16 cellular contexts compared by ENCODE assay signal in the genomic region with DNA sequence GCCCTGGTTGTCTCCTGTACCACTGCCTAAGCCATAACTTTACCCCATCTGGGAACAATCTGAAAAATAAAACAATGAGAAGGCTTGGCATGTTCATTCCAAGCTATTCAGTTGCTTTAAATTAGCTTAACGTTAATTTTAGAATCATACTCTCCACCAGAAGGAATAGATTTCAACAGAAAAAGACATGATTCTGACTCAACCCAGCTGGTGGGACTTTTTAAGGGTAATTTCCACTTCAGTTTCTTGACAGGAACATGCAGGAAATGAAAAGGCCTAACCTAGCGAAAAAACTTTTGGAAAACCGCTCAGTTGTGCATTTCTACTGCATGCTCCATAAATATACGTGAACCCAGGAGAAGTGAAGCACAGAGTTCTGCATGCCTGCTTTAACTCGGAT. TPM values are rescaled to one million over a fixed set of nuclear protein-coding genes. Genes with fewer than 3 reads are reported as not detected.
DNase-seq lines count a peak whose midpoint lies in the region; ATAC-seq and TF ChIP-seq lines count a peak whose summit lies in the region.
"Had no signal": no experiment of that assay in that cellular context is flagged by ENCODE, and none has a peak within 500 bp of the region (broad histone marks: within the 10 kb centered on the region; RNA-seq: fewer than 3 reads in every experiment).

No MANE protein-coding gene starts in this region.

- CTCF ChIA-PET in A673 (lab: Charles Lee): no interaction called here
- CTCF ChIA-PET in activated CD8-positive, alpha-beta T cell treated with anti-CD3 and anti-CD28 coated beads for 36 hours (lab: Charles Lee): interaction anchor here (0.8 to 3.0 kb wide), 3 partner anchors 13 to 128 kb away, joined by 3 to 17 read pairs (median 3); a partner anchor contains a TSS

- H3K27ac Mint-ChIP-seq in CD4-positive, CD25-positive, alpha-beta regulatory T cell: peak overlapping the region; percentile 15 to 91 (median 84)
- H3K27ac Mint-ChIP-seq in activated CD8-positive, alpha-beta T cell treated with anti-CD3 and anti-CD28 coated beads for 36 hours: peak overlapping the region; percentile 86
- H3K27ac Mint-ChIP-seq: mesothelial cell of epicardium had no signal

- H3K27ac ChIP-seq in A673 (ENCODE audit: low read depth, low read length, poor library complexity, severe bottlenecking) (peak overlapping the region; percentile 25), prostate gland (no peak overlapping the region)
- H3K27ac ChIP-seq in CD4-positive, CD25-positive, alpha-beta regulatory T cell (ENCODE audit: insufficient read depth, low read length, poor library complexity, severe bottlenecking): peak overlapping the region; percentile 18
- H3K27ac ChIP-seq: C4-2B had no signal

- H3K4me3 Mint-ChIP-seq in CD4-positive, CD25-positive, alpha-beta regulatory T cell: no peak overlapping the region
- no peak overlapping the region for H3K4me3 Mint-ChIP-seq in activated CD8-positive, alpha-beta T cell treated with anti-CD3 and anti-CD28 coated beads for 36 hours
- H3K4me3 Mint-ChIP-seq: mesothelial cell of epicardium had no signal

- H3K9me3 ChIP-seq in A673 (ENCODE audit: low read depth, low read length, poor library complexity, severe bottlenecking): no peaks in the 10 kb centered on the region
- H3K9me3 ChIP-seq in CD4-positive, CD25-positive, alpha-beta regulatory T cell (ENCODE audit: control insufficient read depth in 2 of 2, low read length in 2 of 2): no peaks in the 10 kb centered on the region
- H3K9me3 ChIP-seq in prostate gland: no peaks in the 10 kb centered on the region

- H3K36me3 ChIP-seq in A673 (ENCODE audit: insufficient read depth, low read length, poor library complexity, severe bottlenecking) (peaks cover 88% of the 10 kb centered on the region), prostate gland (peaks cover 19 to 40% of the 10 kb centered on the region in 2 donors)
- H3K36me3 ChIP-seq in CD4-positive, CD25-positive, alpha-beta regulatory T cell (ENCODE audit: control insufficient read depth, insufficient read depth, low read length): peaks cover 92% of the 10 kb centered on the region

- DNase-seq in A673 (ENCODE audit: low spot score) (no peak), foreskin fibroblast (peak; percentile 35 to 70), prostate gland (ENCODE audit: low spot score) (no peak), ACHN (no peak), NCI-H1694 treated with DMSO at 0.1 percent for 48 hours (lab: John Stamatoyannopoulos, UW) (no peak), germinal center (ENCODE audit: low spot score) (no peak)
- no peak for DNase-seq in CD4-positive, CD25-positive, alpha-beta regulatory T cell
- DNase-seq in activated CD8-positive, alpha-beta T cell treated with anti-CD3 and anti-CD28 coated beads for 36 hours: no peak
- DNase-seq: activated CD4-positive, CD25-positive, alpha-beta regulatory T cell; effector memory CD4-positive, alpha-beta T cell; MM.1S; NCI-H2081 treated with DMSO at 0.1 percent for 48 hours; NCI-H774; SW 1271 had no signal

- TF ChIP-seq POLR2A in prostate gland (IDR thresholded peaks at IDR 0.05): no peak

- TF ChIP-seq CTCF in A673 (conservative IDR thresholded peaks at IDR 0.05; ENCODE audit: low read depth, low read length) (no peak), foreskin fibroblast (IDR thresholded peaks at IDR 0.05; ENCODE audit: low read depth, low read length) (no peak), prostate gland (IDR thresholded peaks at IDR 0.05) (no peak)
- TF ChIP-seq CTCF in activated CD8-positive, alpha-beta T cell treated with anti-CD3 and anti-CD28 coated beads for 36 hours (IDR thresholded peaks at IDR 0.05): no peak

- H3K4me1 ChIP-seq in A673 (ENCODE audit: insufficient read depth, low read length, poor library complexity, severe bottlenecking) (no peaks in the 10 kb centered on the region), prostate gland (replicated peaks) (no peaks in the 10 kb centered on the region)
- peaks cover 36% of the 10 kb centered on the region for H3K4me1 ChIP-seq in CD4-positive, CD25-positive, alpha-beta regulatory T cell (ENCODE audit: control insufficient read depth, insufficient read depth, low read length, poor library complexity, severe bottlenecking)

- H3K4me1 Mint-ChIP-seq in CD4-positive, CD25-positive, alpha-beta regulatory T cell: peaks cover 12 to 83% (median 49%) of the 10 kb centered on the region in 4 donors
- peaks cover 57% of the 10 kb centered on the region for H3K4me1 Mint-ChIP-seq in activated CD8-positive, alpha-beta T cell treated with anti-CD3 and anti-CD28 coated beads for 36 hours (ENCODE audit: low read depth)
- H3K4me1 Mint-ChIP-seq: mesothelial cell of epicardium had no signal

- 64% methylated on average over 5 of the region's 5 CpGs for WGBS in prostate gland

- intact Hi-C loops in A673 (cut with micrococcal nuclease; ENCODE audit: unreplicated experiment) (loop anchor here (10.0 kb wide), 1 partner anchor 56 kb away; no protein-coding TSS in a partner anchor), prostate gland (cut with DNase I) (no loop called here)
- intact Hi-C loops in activated CD8-positive, alpha-beta T cell treated with anti-CD3 and anti-CD28 coated beads for 36 hours (cut with micrococcal nuclease): no loop called here

- no peak overlapping the region for H3K4me3 ChIP-seq in A673 (ENCODE audit: low read depth, low read length, poor library complexity, severe bottlenecking)
- H3K4me3 ChIP-seq in CD4-positive, CD25-positive, alpha-beta regulatory T cell (ENCODE audit: low read depth, low read length): peak overlapping the region; percentile 21
- H3K4me3 ChIP-seq in foreskin fibroblast (ENCODE audit: low read depth in 1 of 2, low read length in 2 of 2): peak overlapping the region in 1 of 2 donors; percentile 30
- H3K4me3 ChIP-seq in prostate gland: no peak overlapping the region

- no TSS peak for BruUV-seq in A673 (replicated peaks; lab: Mats Ljungman, UMichigan)

- no peaks in the 10 kb centered on the region for H3K9me3 Mint-ChIP-seq in CD4-positive, CD25-positive, alpha-beta regulatory T cell
- no peaks in the 10 kb centered on the region for H3K9me3 Mint-ChIP-seq in activated CD8-positive, alpha-beta T cell treated with anti-CD3 and anti-CD28 coated beads for 36 hours
- H3K9me3 Mint-ChIP-seq: mesothelial cell of epicardium had no signal

- H3K27me3 ChIP-seq in A673 (replicated peaks; ENCODE audit: insufficient read depth, low read depth, low read length, poor library complexity): no peaks in the 10 kb centered on the region
- no peaks in the 10 kb centered on the region for H3K27me3 ChIP-seq in CD4-positive, CD25-positive, alpha-beta regulatory T cell (ENCODE audit: control insufficient read depth, insufficient read depth, low read length)
- H3K27me3 ChIP-seq in prostate gland (replicated peaks; ENCODE audit: insufficient read depth): no peaks in the 10 kb centered on the region

- H3K36me3 Mint-ChIP-seq in CD4-positive, CD25-positive, alpha-beta regulatory T cell: peaks cover 56% of the 10 kb centered on the region
- H3K36me3 Mint-ChIP-seq in activated CD8-positive, alpha-beta T cell treated with anti-CD3 and anti-CD28 coated beads for 36 hours (ENCODE audit: low read depth): peaks cover 67% of the 10 kb centered on the region

- POLR2A ChIA-PET in A673 (lab: Charles Lee; ENCODE audit: low non-redundant PET): no interaction called here
- POLR2A ChIA-PET in activated CD8-positive, alpha-beta T cell treated with anti-CD3 and anti-CD28 coated beads for 36 hours (lab: Charles Lee): interaction anchor here (1.3 to 2.0 kb wide), 5 partner anchors 9 to 57 kb away, joined by 3 to 5 read pairs (median 4); a partner anchor contains a TSS

- in situ Hi-C loops in ACHN (cut with HindIII; ENCODE audit: low pct_ligation_motif_present, low pct_unique_long_range_greater_than_20kb, low sequenced_read_pairs): no loop called here

- H3K27me3 Mint-ChIP-seq in CD4-positive, CD25-positive, alpha-beta regulatory T cell: no peaks in the 10 kb centered on the region
- H3K27me3 Mint-ChIP-seq in activated CD8-positive, alpha-beta T cell treated with anti-CD3 and anti-CD28 coated beads for 36 hours: no peaks in the 10 kb centered on the region

- ATAC-seq in CD4-positive, CD25-positive, alpha-beta regulatory T cell (ENCODE audit: low read depth in 2 of 2): no peak
- ATAC-seq in activated CD8-positive, alpha-beta T cell treated with anti-CD3 and anti-CD28 coated beads for 36 hours: no peak

RNA-seq across cellular contexts. Expression of a gene that starts 7.9 kb away (rescaled TPM):
- 346 and 366 TPM in 2 replicates for total RNA-seq in A673 (2021)
- total RNA-seq in CD4-positive, CD25-positive, alpha-beta regulatory T cell: 389 TPM
- polyA plus RNA-seq in CD4-positive, CD25-positive, alpha-beta regulatory T cell: 10 to 100 TPM; 66.6 to 78.6 (median 75.1) TPM
- 100 to 1,000 TPM; 252 to 262 TPM for total RNA-seq in activated CD8-positive, alpha-beta T cell treated with anti-CD3 and anti-CD28 coated beads for 36 hours
- total RNA-seq in prostate gland: 100 to 1,000 TPM; 108 to 134 TPM

RNA-seq across cellular contexts. Expression of a gene that starts 8.0 kb away (rescaled TPM):
- total RNA-seq in A673 (2021) (5.7 and 6.0 TPM in 2 replicates), prostate gland (10 to 100 TPM in 1 of 2 donors, 1 to 10 TPM in 1; 3.5 to 28.6 TPM)
- 7.1 TPM for total RNA-seq in CD4-positive, CD25-positive, alpha-beta regulatory T cell
- 1 to 10 TPM; 1.3 to 2.4 (median 1.9) TPM for polyA plus RNA-seq in CD4-positive, CD25-positive, alpha-beta regulatory T cell
- total RNA-seq in activated CD8-positive, alpha-beta T cell treated with anti-CD3 and anti-CD28 coated beads for 36 hours: 1 to 10 TPM; 2.2 to 2.4 TPM

RNA-seq across cellular contexts. Expression of a gene that starts 22.1 kb away (rescaled TPM):
- total RNA-seq in A673 (2021): 8.4 and 10.6 TPM in 2 replicates
- total RNA-seq in CD4-positive, CD25-positive, alpha-beta regulatory T cell: 67.5 TPM
- polyA plus RNA-seq in CD4-positive, CD25-positive, alpha-beta regulatory T cell: 10 to 100 TPM; 44.2 to 58.0 (median 47.4) TPM
- total RNA-seq in activated CD8-positive, alpha-beta T cell treated with anti-CD3 and anti-CD28 coated beads for 36 hours: 10 to 100 TPM; 20.5 to 21.1 TPM
- 10 to 100 TPM; 46.1 to 51.2 TPM for total RNA-seq in prostate gland

RNA-seq across cellular contexts. Expression of a gene that starts 38.4 kb away (rescaled TPM):
- total RNA-seq in A673 (2021) (18.9 and 22.4 TPM in 2 replicates), prostate gland (10 to 100 TPM; 18.1 to 20.0 TPM)
- 13.1 TPM for total RNA-seq in CD4-positive, CD25-positive, alpha-beta regulatory T cell
- under 1 TPM; 0.23 to 0.50 (median 0.42) TPM for polyA plus RNA-seq in CD4-positive, CD25-positive, alpha-beta regulatory T cell
- 1 to 10 TPM; 7.1 to 7.2 TPM for total RNA-seq in activated CD8-positive, alpha-beta T cell treated with anti-CD3 and anti-CD28 coated beads for 36 hours

RNA-seq across cellular contexts. Expression of a gene that starts 48.0 kb away (rescaled TPM):
- total RNA-seq in A673 (2021): 14.4 and 19.4 TPM in 2 replicates
- total RNA-seq in CD4-positive, CD25-positive, alpha-beta regulatory T cell: 69.0 TPM
- polyA plus RNA-seq in CD4-positive, CD25-positive, alpha-beta regulatory T cell: 1 to 10 TPM; 3.1 to 5.8 (median 3.7) TPM
- total RNA-seq in activated CD8-positive, alpha-beta T cell treated with anti-CD3 and anti-CD28 coated beads for 36 hours: 10 to 100 TPM; 15.1 to 15.4 TPM
- total RNA-seq in prostate gland: 10 to 100 TPM; 16.8 to 31.1 TPM

Comparison
In these comparisons a context has a peak if more than half of its experiments do, and no peak if none do; other contexts are left out.
1. DNase-seq: peak in foreskin fibroblast (2 of 2); none in A673 (single experiment), CD4-positive, CD25-positive, alpha-beta regulatory T cell (0 of 3), activated CD8-positive, alpha-beta T cell treated with anti-CD3 and anti-CD28 coated beads for 36 hours (single experiment), prostate gland (single experiment), ACHN (single experiment), NCI-H1694 treated with DMSO at 0.1 percent for 48 hours (single experiment) and germinal center (single experiment).
2. H3K27ac ChIP-seq: peak in A673 (single experiment) and CD4-positive, CD25-positive, alpha-beta regulatory T cell (single experiment); none in prostate gland (0 of 2).